ENCODE assay signal across 29 cellular contexts in genomic region chr16:6265956-6266355, GRCh38.
"Had no signal": no experiment of that assay in that cellular context is flagged by ENCODE, and none has a peak within 500 bp of the region (broad histone marks: within the 10 kb centered on the region; RNA-seq: fewer than 3 reads in every experiment).

No MANE protein-coding gene starts in this region.

- H3K4me3 ChIP-seq: body of pancreas, breast epithelium, cardiac muscle cell, coronary artery, dorsolateral prefrontal cortex had no signal

- DNase-seq: activated CD4-positive, alpha-beta T cell treated with anti-CD3 and anti-CD28 coated beads for 1 hour; activated CD4-positive, alpha-beta T cell treated with anti-CD3 and anti-CD28 coated beads for 4 hours; activated CD4-positive, alpha-beta T cell treated with anti-CD3 and anti-CD28 coated beads, Interleukin-2, amount 10 ng/mL, durations not matched to agents 7 days and 5 days; activated CD4-positive, alpha-beta T cell treated with anti-CD3 and anti-CD28 coated beads, Interleukin-2, amount 50 U/mL, for 48 hours; activated CD8-positive, alpha-beta memory T cell treated with anti-CD3 and anti-CD28 coated beads for 24 hours; activated CD8-positive, alpha-beta T cell treated with anti-CD3 and anti-CD28 coated beads for 36 hours; activated effector memory CD4-positive, alpha-beta T cell treated with Interleukin-2 at 50 U/mL for 16 hours; activated gamma-delta T cell treated with Interleukin-2 at 50 U/mL for 16 hours; activated naive CD4-positive, alpha-beta T cell treated with anti-CD3 and anti-CD28 coated beads, Interleukin-2, amount 50 U/mL, for 16 hours; activated naive CD4-positive, alpha-beta T cell treated with Interleukin-2 at 50 U/mL for 16 hours; activated T-cell treated with anti-CD3 and anti-CD28 coated beads, Interleukin-2, amount 50 U/mL, for 4 hours; amniotic stem cell; body of pancreas; central memory CD4-positive, alpha-beta T cell; cerebellar nuclear complex; dorsolateral prefrontal cortex; effector memory CD4-positive, alpha-beta T cell; endodermal cell; foreskin fibroblast; head of caudate nucleus; hippocampal formation; T-helper 2 cell had no signal

- H3K27me3 ChIP-seq: body of pancreas, breast epithelium, cardiac muscle cell had no signal

- H3K27ac ChIP-seq: body of pancreas, breast epithelium, cardiac muscle cell, coronary artery, VCaP had no signal

- ATAC-seq: activated CD8-positive, alpha-beta T cell treated with anti-CD3 and anti-CD28 coated beads for 36 hours; activated T-cell treated with anti-CD3 and anti-CD28 coated beads, Interleukin-2, amount 50 U/mL, for 4 hours; activated T-helper 17 cell treated with anti-CD3 and anti-CD28 coated beads, Interleukin-2, amount 50 U/mL, for 72 hours; body of pancreas; esophagus mucosa; WTC11 had no signal

- H3K36me3 ChIP-seq: breast epithelium, cardiac muscle cell had no signal
